Comparison of ENCODE assay signal across 21 cellular contexts in genomic region chr16:31131416-31131815, GRCh38. TPM values are rescaled to one million over a fixed set of nuclear protein-coding genes. Genes with fewer than 3 reads are reported as not detected.
DNase-seq lines count a peak whose midpoint lies in the region; ATAC-seq and TF ChIP-seq lines count a peak whose summit lies in the region.
"Had no signal": no experiment of that assay in that cellular context is flagged by ENCODE, and none has a peak within 500 bp of the region (broad histone marks: within the 10 kb centered on the region; RNA-seq: fewer than 3 reads in every experiment).

No MANE protein-coding gene starts in this region.

- H3K27me3 ChIP-seq in HCT116 (ENCODE audit: insufficient read depth, low read length) = no peaks in the 10 kb centered on the region
- no peaks in the 10 kb centered on the region for H3K27me3 ChIP-seq in colonic mucosa
- no peaks in the 10 kb centered on the region for H3K27me3 ChIP-seq in mesendoderm (ENCODE audit: insufficient read depth, low read length, poor library complexity)
- peaks cover 0 to 7% (median 0%) of the 10 kb centered on the region in 3 donors for H3K27me3 ChIP-seq in stomach
- H3K27me3 ChIP-seq: brain microvascular endothelial cell had no signal

- BruUV-seq in HCT116 (replicated peaks; lab: Mats Ljungman, UMichigan) = no TSS peak

- no peaks in the 10 kb centered on the region for H3K9me2 ChIP-seq in HCT116 (ENCODE audit: insufficient read depth)

- TF ChIP-seq CTCF in HCT116 (IDR thresholded peaks at IDR 0.05 in 2 of 3, conservative IDR thresholded peaks at IDR 0.05 in 1 of 3; ENCODE audit: borderline replicate concordance in 1 of 3, insufficient read depth in 1 of 3, low read depth in 2 of 3, low read length in 2 of 3) (no peak), colonic mucosa (IDR thresholded peaks at IDR 0.05) (no peak), stomach (IDR thresholded peaks at IDR 0.05) (no peak)

- CTCF ChIA-PET in HCT116 (lab: Charles Lee) = interaction anchor here (1.6 to 1.7 kb wide), 2 partner anchors 11 to 14 kb away, joined by 4 to 8 read pairs; partner anchors contain the start of gene KAT8

- no peak for TF ChIP-seq POLR2A in HCT116 (IDR thresholded peaks at IDR 0.05; ENCODE audit: borderline replicate concordance, extremely low read depth, insufficient read depth, insufficient read length)
- no peak for TF ChIP-seq POLR2A in stomach (IDR thresholded peaks at IDR 0.05)

- H2BK5ac ChIP-seq in mesendoderm (ENCODE audit: low read length) = no peak overlapping the region

- H3K9ac ChIP-seq in HCT116 (ENCODE audit: low read length) = peak overlapping the region; percentile 22; the same call in 1 of the 2 replicates
- peak overlapping the region in 1 of 2 donors; percentile 100 for H3K9ac ChIP-seq in colonic mucosa (ENCODE audit: low read depth in 2 of 2, low read length in 2 of 2)
- peak overlapping the region; percentile 15 for H3K9ac ChIP-seq in mesendoderm (ENCODE audit: low read length)

- no peak overlapping the region for H3K23ac ChIP-seq in mesendoderm (ENCODE audit: low read length)

- DNase-seq in HCT116 (ENCODE audit: low read depth, low spot score) (no peak), colonic mucosa (no peak), mesendoderm (no peak), stomach (no peak), NCI-H1436 treated with DMSO at 0.1 percent for 48 hours (lab: John Stamatoyannopoulos, UW) (no peak), G401 (ENCODE audit: low spot score) (no peak)
- DNase-seq: activated naive CD8-positive, alpha-beta T cell treated with anti-CD3 and anti-CD28 coated beads for 36 hours; brain microvascular endothelial cell; EL; Karpas-422; NCI-H526 treated with DMSO at 0.1 percent for 48 hours; SIG-M5; stimulated activated CD4-positive, alpha-beta T cell treated with anti-CD3 and anti-CD28 coated beads, Interleukin-12 subunit alpha, Interleukin-12 subunit beta, amount 100 ng/mL, for 4 hours; tibial artery had no signal

- H2BK15ac ChIP-seq in mesendoderm (replicated peaks; ENCODE audit: low read depth) = no peak overlapping the region

- no CpG with 5 or more reads among the region's 11 CpGs for WGBS in mesendoderm (ENCODE audit: extremely low coverage, insufficient coverage, low lambda C conversion rate)
- 42 to 61% (median 52%) methylated on average over 10 to 11 of the region's 11 CpGs for WGBS in stomach, 5 donors

- in situ Hi-C loops in G401 (cut with HindIII; ENCODE audit: low sequenced_read_pairs) = no loop called here

- H3K56ac ChIP-seq in mesendoderm (ENCODE audit: low read length) = peak overlapping the region; percentile 5

- POLR2A ChIA-PET in HCT116 (lab: Charles Lee) = interaction anchor here (1.5 to 2.4 kb wide), 2 partner anchors 10 to 14 kb away, joined by 3 to 7 read pairs; partner anchors contain the start of gene KAT8

- H3K9me3 ChIP-seq in HCT116 (ENCODE audit: control insufficient read depth in 1 of 2, insufficient read depth in 1 of 2, low read depth in 1 of 2, low read length in 2 of 2) = no peaks in the 10 kb centered on the region
- H3K9me3 ChIP-seq in colonic mucosa = no peaks in the 10 kb centered on the region
- no peaks in the 10 kb centered on the region for H3K9me3 ChIP-seq in stomach
- H3K9me3 ChIP-seq: esophagus muscularis mucosa, tibial artery had no signal

- H4K5ac ChIP-seq in mesendoderm (ENCODE audit: low read length) = no peak overlapping the region

- RAD21 ChIA-PET in HCT116 (lab: Charles Lee; ENCODE audit: low non-redundant PET in 1 of 2, low total read pairs in 2 of 2, uncharacterized antibody in 2 of 2, unreplicated experiment in 2 of 2) = no interaction called here

- H3K36me3 ChIP-seq in HCT116 (ENCODE audit: control insufficient read depth in 1 of 2, insufficient read depth in 2 of 2, low read length in 2 of 2) (peaks cover 8 to 14% of the 10 kb centered on the region in 2 experiments; a peak in 3 of 4 replicates), colonic mucosa (no peaks in the 10 kb centered on the region), mesendoderm (ENCODE audit: control insufficient read depth, insufficient read depth, low read length) (peaks cover 4% of the 10 kb centered on the region), stomach (peaks cover 36 to 73% (median 68%) of the 10 kb centered on the region in 4 donors)

- no peaks in the 10 kb centered on the region for H4K20me1 ChIP-seq in HCT116 (ENCODE audit: insufficient read depth)

- no peak overlapping the region for H4K8ac ChIP-seq in mesendoderm (ENCODE audit: low read depth, low read length)

- ATAC-seq in HCT116 = no peak
- no peak for ATAC-seq in HG02970 (IDR thresholded peaks at IDR 0.05; ENCODE audit: low FRiP score, unreplicated experiment)
- ATAC-seq in GM21526 (IDR thresholded peaks at IDR 0.05; ENCODE audit: low FRiP score, unreplicated experiment) = no peak
- ATAC-seq: natural killer cell treated with Interleukin-12 subunit alpha and Interleukin-12 subunit beta and Interleukin-15 and Interleukin-18, amount 100 ng/mL, for 72 hours had no signal

- no peak for TF ChIP-seq RAD21 in HCT116 (IDR thresholded peaks at IDR 0.05; ENCODE audit: low read depth)

- peaks cover 16% of the 10 kb centered on the region for H3K79me1 ChIP-seq in mesendoderm (ENCODE audit: low read length)

- no peak for TF ChIP-seq EP300 in stomach (IDR thresholded peaks at IDR 0.05)

- H3K4me2 ChIP-seq in HCT116 (ENCODE audit: low read length) (peak overlapping the region; percentile 53; the same call in 1 of the 2 replicates), mesendoderm (ENCODE audit: low read length) (no peak overlapping the region)

- H3K18ac ChIP-seq in mesendoderm (ENCODE audit: low read length) = no peak overlapping the region

- H2AFZ ChIP-seq in HCT116 (ENCODE audit: low read depth, low read length, poor library complexity, severe bottlenecking) = no peak overlapping the region

- peaks cover 7% of the 10 kb centered on the region; the same call in 1 of the 2 replicates for H3K79me2 ChIP-seq in HCT116 (ENCODE audit: insufficient read depth, low read length)
- H3K79me2 ChIP-seq in mesendoderm (ENCODE audit: control insufficient read depth, insufficient read depth, low read length) = peaks cover 17% of the 10 kb centered on the region

- H3K27ac ChIP-seq in HCT116 (ENCODE audit: low read depth, low read length) = peak overlapping the region; percentile 41
- H3K27ac ChIP-seq in colonic mucosa = peak overlapping the region; percentile 98
- no peak overlapping the region for H3K27ac ChIP-seq in mesendoderm (ENCODE audit: low read depth, low read length)
- peak overlapping the region; percentile 88 to 97 (median 91) for H3K27ac ChIP-seq in stomach
- H3K27ac ChIP-seq: brain microvascular endothelial cell, esophagus muscularis mucosa, tibial artery had no signal

- no peak overlapping the region for H3K4ac ChIP-seq in mesendoderm (ENCODE audit: low read depth, low read length)

- H2BK120ac ChIP-seq in mesendoderm (ENCODE audit: low read depth, low read length) = no peak overlapping the region

- intact Hi-C loops in HCT116 (cut with micrococcal nuclease) (no loop called here), colonic mucosa (cut with DNase I) (no loop called here), stomach (cut with DNase I; ENCODE audit: low total_unique reads) (no loop called here)

- H3K4me1 ChIP-seq in HCT116 (ENCODE audit: control insufficient read depth in 1 of 2, insufficient read depth in 2 of 2, low read length in 2 of 2) (peaks cover 29 to 45% of the 10 kb centered on the region in 2 experiments), colonic mucosa (peaks cover 35% of the 10 kb centered on the region), mesendoderm (ENCODE audit: control insufficient read depth, low read depth, low read length) (peaks cover 3% of the 10 kb centered on the region), stomach (peaks cover 63 to 86% (median 72%) of the 10 kb centered on the region in 4 donors)

- H2AK5ac ChIP-seq in mesendoderm (ENCODE audit: low read length) = no peak overlapping the region

- H3K4me3 ChIP-seq in HCT116 (replicated peaks in 1 of 2; ENCODE audit: low read depth in 1 of 2, low read length in 2 of 2) (no peak overlapping the region), colonic mucosa (no peak overlapping the region), mesendoderm (ENCODE audit: low read length) (no peak overlapping the region), stomach (peak overlapping the region in 2 of 4 donors; percentile 2 to 62)
- H3K4me3 ChIP-seq: esophagus muscularis mucosa, tibial artery had no signal

RNA-seq across cellular contexts. Expression of gene PRSS8, which starts 4.1 kb away (rescaled TPM):
- 42.6 TPM for total RNA-seq in HCT116 (2021; ENCODE audit: unreplicated experiment)
- 67.9 and 80.9 TPM in 2 replicates for polyA plus RNA-seq in HCT116 (2012)
- total RNA-seq in colonic mucosa = 100 to 1,000 TPM; 337 to 347 TPM
- polyA plus RNA-seq in mesendoderm (2013, experiment 1 of 2) = 64.9 TPM
- polyA plus RNA-seq in mesendoderm (2013, experiment 2 of 2) = 65.6 TPM
- total RNA-seq in stomach = 100 to 1,000 TPM in 2 of 5 donors, 10 to 100 TPM in 2, 1 to 10 TPM in 1; 5.8 to 176 (median 70.5) TPM
- 100 to 1,000 TPM in 2 of 3 donors, 10 to 100 TPM in 1; 39.3 to 151 (median 115) TPM for polyA plus RNA-seq in stomach
- total RNA-seq in G401 (2014; rRNA removed; shearing (Covaris generic)) = 4.6 TPM in 1 of 2 replicates, not detected in the other
- total RNA-seq: activated naive CD8-positive, alpha-beta T cell treated with anti-CD3 and anti-CD28 coated beads for 36 hours; lung microvascular endothelial cell; natural killer cell treated with Interleukin-12 subunit alpha and Interleukin-12 subunit beta and Interleukin-15 and Interleukin-18, amount 100 ng/mL, for 72 hours; pulmonary artery endothelial cell had no signal

RNA-seq across cellular contexts. Expression of gene KAT8, which starts 14.0 kb away (rescaled TPM):
- total RNA-seq in HCT116 (2021; ENCODE audit: unreplicated experiment) (44.9 TPM), colonic mucosa (10 to 100 TPM; 42.2 to 69.5 TPM), stomach (100 to 1,000 TPM in 1 of 5 donors, 10 to 100 TPM in 4; 38.8 to 114 (median 64.9) TPM)
- polyA plus RNA-seq in HCT116 (2012) = 39.3 and 40.7 TPM in 2 replicates
- polyA plus RNA-seq in mesendoderm (2013, experiment 1 of 2) = 33.3 TPM
- 35.2 TPM for polyA plus RNA-seq in mesendoderm (2013, experiment 2 of 2)
- 10 to 100 TPM; 45.0 to 51.4 (median 45.8) TPM for polyA plus RNA-seq in stomach
- 86.9 and 88.7 TPM in 2 replicates for total RNA-seq in G401 (2014; rRNA removed; shearing (Covaris generic))

RNA-seq across cellular contexts. Expression of gene PRSS36, which starts 18.4 kb away (rescaled TPM):
- not detected for total RNA-seq in HCT116 (2021; ENCODE audit: unreplicated experiment)
- 0.33 and 0.92 TPM in 2 replicates for polyA plus RNA-seq in HCT116 (2012)
- 1 to 10 TPM; 3.6 to 6.4 TPM for total RNA-seq in colonic mucosa
- 0.39 TPM for polyA plus RNA-seq in mesendoderm (2013, experiment 1 of 2)
- polyA plus RNA-seq in mesendoderm (2013, experiment 2 of 2) = 0.32 TPM
- total RNA-seq in stomach = 10 to 100 TPM in 1 of 5 donors, 1 to 10 TPM in 1, under 1 TPM in 1, not detected in 2; 0.87 to 26.3 (median 2.6) TPM
- polyA plus RNA-seq in stomach = 1 to 10 TPM; 2.1 to 4.0 (median 2.9) TPM
- 0.06 TPM in 1 of 2 replicates, not detected in the other for total RNA-seq in G401 (2014; rRNA removed; shearing (Covaris generic))
- total RNA-seq: glomerular endothelial cell had no signal

RNA-seq across cellular contexts. Expression of gene BCKDK, which starts 23.2 kb away (rescaled TPM):
- 60.7 TPM for total RNA-seq in HCT116 (2021; ENCODE audit: unreplicated experiment)
- polyA plus RNA-seq in HCT116 (2012) = 85.2 and 87.3 TPM in 2 replicates
- 10 to 100 TPM; 41.3 to 43.4 TPM for total RNA-seq in colonic mucosa
- 38.4 TPM for polyA plus RNA-seq in mesendoderm (2013, experiment 1 of 2)
- polyA plus RNA-seq in mesendoderm (2013, experiment 2 of 2) = 38.4 TPM
- 100 to 1,000 TPM in 1 of 5 donors, 10 to 100 TPM in 4; 11.0 to 197 (median 58.3) TPM for total RNA-seq in stomach
- 10 to 100 TPM; 27.4 to 40.9 (median 34.0) TPM for polyA plus RNA-seq in stomach
- 52.5 and 55.3 TPM in 2 replicates for total RNA-seq in G401 (2014; rRNA removed; shearing (Covaris generic))

RNA-seq across cellular contexts. Expression of gene VKORC1, which starts 36.8 kb away (rescaled TPM):
- total RNA-seq in HCT116 (2021; ENCODE audit: unreplicated experiment) (83.8 TPM), colonic mucosa (10 to 100 TPM; 39.5 to 50.3 TPM), stomach (100 to 1,000 TPM in 1 of 5 donors, 10 to 100 TPM in 4; 20.1 to 191 (median 35.0) TPM)
- 195 and 218 TPM in 2 replicates for polyA plus RNA-seq in HCT116 (2012)
- polyA plus RNA-seq in mesendoderm (2013, experiment 1 of 2) = 106 TPM
- 104 TPM for polyA plus RNA-seq in mesendoderm (2013, experiment 2 of 2)
- polyA plus RNA-seq in stomach = 10 to 100 TPM; 53.2 to 90.8 (median 62.9) TPM
- 121 and 129 TPM in 2 replicates for total RNA-seq in G401 (2014; rRNA removed; shearing (Covaris generic))
